2 cellular contexts compared by ENCODE assay signal in the genomic region with DNA sequence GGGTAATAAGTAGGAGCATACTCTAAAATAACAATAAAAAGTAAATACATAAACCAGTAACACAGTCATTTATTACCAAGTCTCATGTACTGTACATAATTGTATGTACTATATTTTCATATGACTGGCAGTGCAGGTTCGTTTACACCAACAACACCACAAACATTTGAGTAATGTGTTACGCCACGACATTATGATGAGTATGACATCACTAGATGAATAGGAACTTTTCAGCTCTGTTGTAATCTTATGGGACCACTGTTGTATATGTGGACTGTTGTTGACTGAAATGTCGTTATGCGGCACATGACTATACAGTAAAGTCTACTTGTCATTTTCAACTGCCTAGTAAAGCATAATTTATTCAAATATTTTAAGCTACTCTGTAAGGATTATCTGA.
TF ChIP-seq lines count a peak whose summit lies in the region.

No MANE protein-coding gene starts in this region.

TF ChIP-seq in HepG2, 621 proteins besides CTCF, POLR2A, EP300 and RAD21:
- TF ChIP-seq CREB1 (IDR thresholded peaks at IDR 0.05) (peak; percentile 69), CREB1 (CRISPR knock-in tag; IDR thresholded peaks at IDR 0.05) (no peak), ZNF160 (CRISPR knock-in tag; IDR thresholded peaks at IDR 0.05) (no peak)

TF ChIP-seq in endothelial cell of umbilical vein, 7 proteins besides CTCF, POLR2A, EP300 and RAD21:
- TF ChIP-seq FOS (IDR thresholded peaks at IDR 0.05; ENCODE audit: borderline replicate concordance, insufficient read depth, low read length) (no peak), GATA2 (IDR thresholded peaks at IDR 0.05; ENCODE audit: insufficient read depth, insufficient read length, low read depth, low read length) (no peak)
